ENCODE assay signal across 1 cellular context in genomic region chr1:174872615-174873058, GRCh38.
TF ChIP-seq lines count a peak whose summit lies in the region.

No MANE protein-coding gene starts in this region.

TF ChIP-seq in WTC11, 78 proteins besides CTCF, POLR2A, EP300 and RAD21 (continued from another document):
- no peak for TF ChIP-seq ARID4B (CRISPR knock-in tag; IDR thresholded peaks at IDR 0.05; ENCODE audit: borderline replicate concordance)
- no peak for TF ChIP-seq RORB (CRISPR knock-in tag; IDR thresholded peaks at IDR 0.05)
- TF ChIP-seq ZNF121 (CRISPR knock-in tag; IDR thresholded peaks at IDR 0.05): peak; percentile 54; the same call in 1 of the 2 replicates
- no peak for TF ChIP-seq STAT6 (CRISPR knock-in tag; conservative IDR thresholded peaks at IDR 0.05; ENCODE audit: low read depth)
- TF ChIP-seq FOXP1 (CRISPR knock-in tag; IDR thresholded peaks at IDR 0.05; ENCODE audit: borderline replicate concordance): no peak
TF ChIP-seq in WTC11: peak in this region for 1.
